ENCODE assay signal across 8 cellular contexts in the genomic region with DNA sequence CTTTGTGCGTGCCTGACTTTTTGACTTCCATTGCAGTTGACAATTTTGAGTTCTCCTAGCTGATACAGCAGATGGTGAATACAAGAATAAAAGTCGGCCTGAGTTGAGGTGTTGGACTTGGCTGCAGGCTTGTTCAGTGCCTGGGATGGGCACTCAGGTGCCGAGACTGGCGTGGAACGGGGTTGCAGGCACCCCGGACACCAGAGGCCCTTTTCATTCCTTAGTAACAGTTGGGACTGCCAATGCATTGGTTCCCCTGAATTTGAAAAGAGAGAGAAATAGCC. TPM values are rescaled to one million over a fixed set of nuclear protein-coding genes. Genes with fewer than 3 reads are reported as not detected.
DNase-seq lines count a peak whose midpoint lies in the region; ATAC-seq and TF ChIP-seq lines count a peak whose summit lies in the region.

No MANE protein-coding gene starts in this region.

- 29 to 51% (median 36%) methylated on average over 6 of the region's 6 CpGs for WGBS in stomach, 5 donors

- peaks cover 33% of the 10 kb centered on the region for H3K4me1 Mint-ChIP-seq in T-helper 1 cell treated with Interleukin-12 subunit alpha and Interleukin-12 subunit beta and Interleukin-4 antibody, amounts not matched to agents 30 μg/mL and 1 μg/mL, for 36 hours (ENCODE audit: low read depth)

- H3K9me3 ChIP-seq in iPS-20b (ENCODE audit: insufficient read depth, low read depth, low read length) (no peaks in the 10 kb centered on the region), stomach (no peaks in the 10 kb centered on the region)

- DNase-seq in T-helper 1 cell (no peak), stomach (no peak), NCI-H345 (lab: John Stamatoyannopoulos, UW) (no peak)
- DNase-seq in activated naive CD4-positive, alpha-beta T cell treated with anti-CD3 and anti-CD28 coated beads, Interleukin-2, amount 50 U/mL, for 72 hours (ENCODE audit: low spot score in 2 of 2), result no peak

- peaks cover 25% of the 10 kb centered on the region for H3K27me3 ChIP-seq in iPS-20b (ENCODE audit: insufficient read depth, low read length)
- H3K27me3 ChIP-seq in stomach, result peaks cover 0 to 12% (median 4%) of the 10 kb centered on the region in 3 donors

- no peak for TF ChIP-seq EP300 in stomach (IDR thresholded peaks at IDR 0.05)

- no peak for ATAC-seq in activated naive CD4-positive, alpha-beta T cell treated with anti-CD3 and anti-CD28 coated beads, Interleukin-2, amount 50 U/mL, for 72 hours
- no peak for ATAC-seq in HG03039 (IDR thresholded peaks at IDR 0.05; ENCODE audit: unreplicated experiment)
- ATAC-seq in GM18907 (IDR thresholded peaks at IDR 0.05; ENCODE audit: unreplicated experiment), result no peak

- H3K9ac ChIP-seq in iPS-20b (ENCODE audit: low read depth, low read length), result peak overlapping the region; percentile 86; the same call in 1 of the 2 replicates

- H3K4me1 ChIP-seq in iPS-20b (ENCODE audit: insufficient read depth, low read length), result peaks cover 5% of the 10 kb centered on the region
- H3K4me1 ChIP-seq in stomach, result peaks cover 42 to 72% (median 60%) of the 10 kb centered on the region in 4 donors

- no peak for TF ChIP-seq POLR2A in stomach (IDR thresholded peaks at IDR 0.05)

- H3K36me3 Mint-ChIP-seq in T-helper 1 cell treated with Interleukin-12 subunit alpha and Interleukin-12 subunit beta and Interleukin-4 antibody, amounts not matched to agents 30 μg/mL and 1 μg/mL, for 36 hours (ENCODE audit: low read depth), result peaks cover 14% of the 10 kb centered on the region
- H3K36me3 Mint-ChIP-seq in activated naive CD4-positive, alpha-beta T cell treated with anti-CD3 and anti-CD28 coated beads, Interleukin-2, amount 50 U/mL, for 72 hours, result peaks cover 14% of the 10 kb centered on the region in 2 donors

- peak overlapping the region; percentile 80 for H3K27ac Mint-ChIP-seq in T-helper 1 cell treated with Interleukin-12 subunit alpha and Interleukin-12 subunit beta and Interleukin-4 antibody, amounts not matched to agents 30 μg/mL and 1 μg/mL, for 36 hours
- peak overlapping the region; percentile 97 to 99 for H3K27ac Mint-ChIP-seq in activated naive CD4-positive, alpha-beta T cell treated with anti-CD3 and anti-CD28 coated beads, Interleukin-2, amount 50 U/mL, for 72 hours

- H3K4me3 ChIP-seq in iPS-20b (ENCODE audit: low read length), result peak overlapping the region; percentile 86
- peak overlapping the region; percentile 71 to 98 (median 78) for H3K4me3 ChIP-seq in stomach

- H3K27ac ChIP-seq in iPS-20b (ENCODE audit: low read length), result no peak overlapping the region
- peak overlapping the region in 2 of 5 donors; percentile 93 to 94 for H3K27ac ChIP-seq in stomach

- no peak for TF ChIP-seq CTCF in stomach (IDR thresholded peaks at IDR 0.05)

- intact Hi-C loops in stomach (cut with DNase I; ENCODE audit: low total_unique reads), result no loop called here

- no peaks in the 10 kb centered on the region for H3K9me3 Mint-ChIP-seq in T-helper 1 cell treated with Interleukin-12 subunit alpha and Interleukin-12 subunit beta and Interleukin-4 antibody, amounts not matched to agents 30 μg/mL and 1 μg/mL, for 36 hours
- no peaks in the 10 kb centered on the region for H3K9me3 Mint-ChIP-seq in activated naive CD4-positive, alpha-beta T cell treated with anti-CD3 and anti-CD28 coated beads, Interleukin-2, amount 50 U/mL, for 72 hours

- H3K36me3 ChIP-seq in iPS-20b (ENCODE audit: insufficient read depth, low read depth, low read length), result peaks cover 15% of the 10 kb centered on the region
- peaks cover 9 to 14% (median 13%) of the 10 kb centered on the region in 4 donors for H3K36me3 ChIP-seq in stomach

- H3K4me3 Mint-ChIP-seq in T-helper 1 cell treated with Interleukin-12 subunit alpha and Interleukin-12 subunit beta and Interleukin-4 antibody, amounts not matched to agents 30 μg/mL and 1 μg/mL, for 36 hours, result peak overlapping the region; percentile 91

- peaks cover 12% of the 10 kb centered on the region for H3K27me3 Mint-ChIP-seq in T-helper 1 cell treated with Interleukin-12 subunit alpha and Interleukin-12 subunit beta and Interleukin-4 antibody, amounts not matched to agents 30 μg/mL and 1 μg/mL, for 36 hours (ENCODE audit: low read depth)

RNA-seq across cellular contexts. Expression of a gene that starts 1.3 kb away (rescaled TPM):
- 10 to 100 TPM; 37.3 to 47.1 TPM for total RNA-seq in activated naive CD4-positive, alpha-beta T cell treated with anti-CD3 and anti-CD28 coated beads, Interleukin-2, amount 50 U/mL, for 72 hours
- total RNA-seq in stomach, result 10 to 100 TPM; 17.5 to 60.8 (median 29.9) TPM
- 10 to 100 TPM in 1 of 3 donors, 1 to 10 TPM in 2; 7.9 to 14.8 (median 9.4) TPM for polyA plus RNA-seq in stomach

RNA-seq across cellular contexts. Expression of a gene that starts 16.8 kb away (rescaled TPM):
- total RNA-seq in activated naive CD4-positive, alpha-beta T cell treated with anti-CD3 and anti-CD28 coated beads, Interleukin-2, amount 50 U/mL, for 72 hours, result 10 to 100 TPM; 13.3 to 17.5 TPM
- total RNA-seq in stomach, result 100 to 1,000 TPM in 2 of 5 donors, 10 to 100 TPM in 3; 16.7 to 330 (median 86.6) TPM
- polyA plus RNA-seq in stomach, result 100 to 1,000 TPM in 2 of 3 donors, 10 to 100 TPM in 1; 73.0 to 121 (median 103) TPM

RNA-seq across cellular contexts. Expression of a gene that starts 17.0 kb away (rescaled TPM):
- 1 to 10 TPM; 5.1 to 5.8 TPM for total RNA-seq in activated naive CD4-positive, alpha-beta T cell treated with anti-CD3 and anti-CD28 coated beads, Interleukin-2, amount 50 U/mL, for 72 hours
- total RNA-seq in stomach, result 10 to 100 TPM in 3 of 5 donors, 1 to 10 TPM in 1, under 1 TPM in 1; 0.55 to 92.7 (median 12.8) TPM
- 1 to 10 TPM; 6.3 to 9.2 (median 7.2) TPM for polyA plus RNA-seq in stomach

RNA-seq across cellular contexts. Expression of a gene that starts 38.2 kb away (rescaled TPM):
- total RNA-seq in activated naive CD4-positive, alpha-beta T cell treated with anti-CD3 and anti-CD28 coated beads, Interleukin-2, amount 50 U/mL, for 72 hours, result 100 to 1,000 TPM in 1 of 2 donors, 10 to 100 TPM in 1; 25.3 to 104 TPM
- 10 to 100 TPM in 4 of 5 donors, 1 to 10 TPM in 1; 5.7 to 49.1 (median 22.5) TPM for total RNA-seq in stomach
- polyA plus RNA-seq in stomach, result 10 to 100 TPM; 33.0 to 43.8 (median 40.8) TPM

RNA-seq across cellular contexts. Expression of a gene that starts 40.2 kb away (rescaled TPM):
- 1 to 10 TPM; 1.7 to 2.8 TPM for total RNA-seq in activated naive CD4-positive, alpha-beta T cell treated with anti-CD3 and anti-CD28 coated beads, Interleukin-2, amount 50 U/mL, for 72 hours
- total RNA-seq in stomach, result 1 to 10 TPM in 3 of 5 donors, under 1 TPM in 1, not detected in 1; 0.18 to 8.1 (median 3.3) TPM
- polyA plus RNA-seq in stomach, result 1 to 10 TPM; 2.1 to 2.9 (median 2.9) TPM
